Comparison of ENCODE assay signal across 8 cellular contexts in the genomic region with DNA sequence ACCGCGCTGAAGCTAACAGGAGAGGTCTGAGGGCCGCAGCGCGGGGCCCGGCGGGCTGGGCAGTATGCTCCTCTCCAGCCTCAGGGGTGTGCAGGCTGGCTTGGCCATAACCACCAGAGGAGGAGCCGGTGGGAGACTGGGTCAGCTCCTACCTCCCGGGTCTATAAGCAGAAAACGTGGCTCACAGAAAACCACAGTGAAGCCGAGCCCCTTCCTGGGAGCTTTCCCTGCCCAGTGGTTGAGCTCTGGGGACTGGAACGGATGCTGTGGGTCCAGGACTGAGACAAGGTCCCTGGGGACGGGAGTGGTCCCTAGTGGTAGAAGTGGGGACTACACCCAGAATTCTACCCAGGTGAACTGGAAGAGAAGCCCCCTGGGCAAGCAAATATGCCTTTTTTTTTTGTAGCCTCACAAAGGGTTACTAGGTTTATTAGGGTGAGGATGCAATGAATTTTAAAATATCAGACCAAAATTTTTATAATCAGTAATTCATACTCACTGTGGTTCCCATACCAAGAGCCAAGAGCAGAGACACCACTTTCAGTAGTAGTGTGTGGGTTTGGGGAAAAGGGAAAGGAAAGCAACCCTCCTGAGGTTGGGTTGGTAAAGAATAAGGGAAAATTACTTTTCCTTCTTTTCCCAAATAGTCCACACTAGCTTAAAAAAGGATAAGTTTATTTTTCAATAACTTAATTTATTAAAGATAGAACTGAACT.
A peak's percentile ranks its signal among the peaks of the same experiment; 100 is the strongest.
DNase-seq lines count a peak whose midpoint lies in the region; ATAC-seq and TF ChIP-seq lines count a peak whose summit lies in the region.

No MANE protein-coding gene starts in this region.

- peaks cover 30% of the 10 kb centered on the region for H3K4me1 Mint-ChIP-seq in WTC11
- no peaks in the 10 kb centered on the region for H3K4me1 Mint-ChIP-seq in MCF 10A (ENCODE audit: insufficient read depth, unreplicated experiment)

- H3K36me3 Mint-ChIP-seq in WTC11 (no peaks in the 10 kb centered on the region), MCF 10A (ENCODE audit: insufficient read depth, unreplicated experiment) (no peaks in the 10 kb centered on the region)

- no peaks in the 10 kb centered on the region for H3K36me3 ChIP-seq in A673 (ENCODE audit: insufficient read depth, low read length, poor library complexity, severe bottlenecking)
- H3K36me3 ChIP-seq in HUES48 (ENCODE audit: control insufficient read depth, insufficient read depth, low read length), result no peaks in the 10 kb centered on the region
- H3K36me3 ChIP-seq in lung (ENCODE audit: control insufficient read depth in 2 of 2, insufficient read depth in 2 of 2, low read length in 2 of 2), result no peaks in the 10 kb centered on the region

- POLR2A ChIA-PET in A673 (lab: Charles Lee; ENCODE audit: low non-redundant PET) (no interaction called here), WTC11 (lab: Charles Lee) (interaction anchor here (0.7 kb wide), 1 partner anchor 223 kb away, joined by 3 read pairs; no protein-coding TSS in a partner anchor), MCF 10A (lab: Yijun Ruan, JAX) (no interaction called here)

- DNase-seq in A673 (ENCODE audit: low spot score) (peak; percentile 55), WTC11 (ENCODE audit: low spot score) (peak; percentile 87), MCF 10A (ENCODE audit: unreplicated experiment) (peak; percentile 59), lung (ENCODE audit: low spot score) (peak; percentile 44)
- peak; percentile 52 for DNase-seq in stimulated activated CD8-positive, alpha-beta memory T cell treated with anti-CD3 and anti-CD28 coated beads, Interleukin-7, amount 100 ng/mL, for 24 hours (ENCODE audit: low read depth)

- H3K9me3 Mint-ChIP-seq in WTC11 (no peaks in the 10 kb centered on the region), MCF 10A (ENCODE audit: unreplicated experiment) (no peaks in the 10 kb centered on the region)

- H3K9ac ChIP-seq in HUES48 (ENCODE audit: low read depth, low read length), result no peak overlapping the region

- CTCF ChIA-PET in A673 (lab: Charles Lee) (interaction anchor here (0.7 kb wide), 1 partner anchor 585 kb away, joined by 3 read pairs; no protein-coding TSS in a partner anchor), WTC11 (lab: Charles Lee) (interaction anchor here (0.6 to 2.6 kb wide), 29 partner anchors 10 to 454 kb away, joined by 3 to 37 read pairs (median 4); a partner anchor contains a TSS), MCF 10A (lab: Yijun Ruan, JAX) (interaction anchor here (0.5 to 1.9 kb wide), 17 partner anchors 9 to 999 kb away, joined by 3 to 7 read pairs (median 3); no protein-coding TSS in a partner anchor)

- 43 to 54% methylated on average over 13 of the region's 13 CpGs for WGBS in lung, 2 donors

- TF ChIP-seq CTCF in A673 (conservative IDR thresholded peaks at IDR 0.05; ENCODE audit: low read depth, low read length) (peak; percentile 66), WTC11 (IDR thresholded peaks at IDR 0.05) (peak; percentile 83), MCF 10A (IDR thresholded peaks at IDR 0.05; ENCODE audit: unreplicated experiment) (peak; percentile 82), lung (IDR thresholded peaks at IDR 0.05; ENCODE audit: control extremely low read depth, extremely low read depth) (peak; percentile 43)

- H3K27me3 ChIP-seq in A673 (replicated peaks; ENCODE audit: insufficient read depth, low read depth, low read length, poor library complexity) (peaks cover 94% of the 10 kb centered on the region), HUES48 (ENCODE audit: control insufficient read depth, insufficient read depth, low read length) (no peaks in the 10 kb centered on the region), lung (ENCODE audit: control insufficient read depth, insufficient read depth) (no peaks in the 10 kb centered on the region)

- H3K4me1 ChIP-seq in A673 (ENCODE audit: insufficient read depth, low read length, poor library complexity, severe bottlenecking) (no peaks in the 10 kb centered on the region), HUES48 (ENCODE audit: control insufficient read depth, insufficient read depth, low read length) (peaks cover 29% of the 10 kb centered on the region), lung (ENCODE audit: control insufficient read depth in 2 of 2, insufficient read depth in 2 of 2, low read length in 2 of 2) (no peaks in the 10 kb centered on the region)

- intact Hi-C loops in A673 (cut with micrococcal nuclease; ENCODE audit: unreplicated experiment) (no loop called here), MCF 10A (cut with micrococcal nuclease) (loop anchor here (1.0 kb wide), 2 partner anchors 68 to 203 kb away; a partner anchor contains a TSS)

- H3K27me3 Mint-ChIP-seq in WTC11 (ENCODE audit: low read depth), result no peaks in the 10 kb centered on the region
- H3K27me3 Mint-ChIP-seq in MCF 10A (ENCODE audit: insufficient read depth, unreplicated experiment), result peaks cover 17% of the 10 kb centered on the region

- H3K4me3 ChIP-seq in A673 (ENCODE audit: low read depth, low read length, poor library complexity, severe bottlenecking), result no peak overlapping the region
- H3K4me3 ChIP-seq in HUES48 (ENCODE audit: low read depth, low read length), result peak overlapping the region; percentile 16; the same call in 1 of the 2 replicates
- no peak overlapping the region for H3K4me3 ChIP-seq in lung

- H3K4me3 Mint-ChIP-seq in WTC11, result no peak overlapping the region
- H3K4me3 Mint-ChIP-seq in MCF 10A (ENCODE audit: unreplicated experiment), result no peak overlapping the region

- BruUV-seq in A673 (replicated peaks; lab: Mats Ljungman, UMichigan) (no TSS peak), MCF 10A (replicated peaks; lab: Mats Ljungman, UMichigan) (no TSS peak)

- no peak overlapping the region for H3K27ac ChIP-seq in A673 (ENCODE audit: low read depth, low read length, poor library complexity, severe bottlenecking)
- peak overlapping the region; percentile 40 for H3K27ac ChIP-seq in HUES48 (ENCODE audit: low read depth, low read length)
- H3K27ac ChIP-seq in lung (ENCODE audit: low read depth in 1 of 2, low read length in 1 of 2), result no peak overlapping the region

- H3K9me3 ChIP-seq in A673 (ENCODE audit: low read depth, low read length, poor library complexity, severe bottlenecking) (no peaks in the 10 kb centered on the region), HUES48 (ENCODE audit: control insufficient read depth, insufficient read depth, low read length) (no peaks in the 10 kb centered on the region), lung (ENCODE audit: control insufficient read depth in 2 of 2, insufficient read depth in 1 of 2, low read length in 1 of 2) (no peaks in the 10 kb centered on the region)

- no peak overlapping the region for H3K27ac Mint-ChIP-seq in WTC11
- H3K27ac Mint-ChIP-seq in MCF 10A (ENCODE audit: low read depth, unreplicated experiment), result no peak overlapping the region

- ATAC-seq in GM18867 (IDR thresholded peaks at IDR 0.05; ENCODE audit: unreplicated experiment) (peak; percentile 63), WTC11 (peak; percentile 95), lung (ENCODE audit: insufficient read depth, low FRiP score) (no peak), HG03196 (IDR thresholded peaks at IDR 0.05; ENCODE audit: unreplicated experiment) (no peak)

TF ChIP-seq in WTC11, 78 proteins besides CTCF, POLR2A, EP300 and RAD21:
- TF ChIP-seq, protein P1, sequence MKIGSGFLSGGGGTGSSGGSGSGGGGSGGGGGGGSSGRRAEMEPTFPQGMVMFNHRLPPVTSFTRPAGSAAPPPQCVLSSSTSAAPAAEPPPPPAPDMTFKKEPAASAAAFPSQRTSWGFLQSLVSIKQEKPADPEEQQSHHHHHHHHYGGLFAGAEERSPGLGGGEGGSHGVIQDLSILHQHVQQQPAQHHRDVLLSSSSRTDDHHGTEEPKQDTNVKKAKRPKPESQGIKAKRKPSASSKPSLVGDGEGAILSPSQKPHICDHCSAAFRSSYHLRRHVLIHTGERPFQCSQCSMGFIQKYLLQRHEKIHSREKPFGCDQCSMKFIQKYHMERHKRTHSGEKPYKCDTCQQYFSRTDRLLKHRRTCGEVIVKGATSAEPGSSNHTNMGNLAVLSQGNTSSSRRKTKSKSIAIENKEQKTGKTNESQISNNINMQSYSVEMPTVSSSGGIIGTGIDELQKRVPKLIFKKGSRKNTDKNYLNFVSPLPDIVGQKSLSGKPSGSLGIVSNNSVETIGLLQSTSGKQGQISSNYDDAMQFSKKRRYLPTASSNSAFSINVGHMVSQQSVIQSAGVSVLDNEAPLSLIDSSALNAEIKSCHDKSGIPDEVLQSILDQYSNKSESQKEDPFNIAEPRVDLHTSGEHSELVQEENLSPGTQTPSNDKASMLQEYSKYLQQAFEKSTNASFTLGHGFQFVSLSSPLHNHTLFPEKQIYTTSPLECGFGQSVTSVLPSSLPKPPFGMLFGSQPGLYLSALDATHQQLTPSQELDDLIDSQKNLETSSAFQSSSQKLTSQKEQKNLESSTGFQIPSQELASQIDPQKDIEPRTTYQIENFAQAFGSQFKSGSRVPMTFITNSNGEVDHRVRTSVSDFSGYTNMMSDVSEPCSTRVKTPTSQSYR (CRISPR knock-in tag; IDR thresholded peaks at IDR 0.05), result no peak
- TF ChIP-seq ZBTB21 (CRISPR knock-in tag; IDR thresholded peaks at IDR 0.05; ENCODE audit: borderline replicate concordance), result no peak
- no peak for TF ChIP-seq TCF7 (CRISPR knock-in tag; IDR thresholded peaks at IDR 0.05; ENCODE audit: low read depth)
- no peak for TF ChIP-seq JAZF1 (CRISPR knock-in tag; IDR thresholded peaks at IDR 0.05)

Comparison
In these comparisons a context has a peak if more than half of its experiments do, and no peak if none do; other contexts are left out.
1. ATAC-seq: peak in GM18867 (single experiment) and WTC11 (single experiment); none in lung (single experiment) and HG03196 (single experiment).
2. Peak in every context shown above with its lines, with median percentiles within 50 percentile points of each other: DNase-seq and CTCF ChIP-seq.